ENCODE assay signal across 18 cellular contexts in genomic region chr20:63295422-63295821, GRCh38. TPM values are rescaled to one million over a fixed set of nuclear protein-coding genes. Genes with fewer than 3 reads are reported as not detected.
DNase-seq lines count a peak whose midpoint lies in the region; ATAC-seq, FAIRE-seq and TF ChIP-seq lines count a peak whose summit lies in the region.
"Had no signal": no experiment of that assay in that cellular context is flagged by ENCODE, and none has a peak within 500 bp of the region (broad histone marks: within the 10 kb centered on the region; RNA-seq: fewer than 3 reads in every experiment).

No MANE protein-coding gene starts in this region.

- no peak overlapping the region for H4K91ac ChIP-seq in IMR-90 (ENCODE audit: insufficient read depth, low read depth, low read length)

- H2BK20ac ChIP-seq in IMR-90 (ENCODE audit: low read depth, low read length): no peak overlapping the region

- H3K9me3 ChIP-seq in IMR-90 (ENCODE audit: control insufficient read depth, insufficient read depth, low read length) (peaks cover 2% of the 10 kb centered on the region; the same call in 1 of the 2 replicates), K562 (replicated peaks; ENCODE audit: control insufficient read depth, insufficient read depth, low read depth, low read length) (no peaks in the 10 kb centered on the region)

- intact Hi-C loops in IMR-90 (cut with micrococcal nuclease) (no loop called here), K562 (cut with micrococcal nuclease) (no loop called here)

- POLR2A ChIA-PET in IMR-90 (lab: Charles Lee; ENCODE audit: unreplicated experiment): no interaction called here
- POLR2A ChIA-PET in K562 (lab: Yijun Ruan, JAX): interaction anchor here (0.6 to 5.7 kb wide), 4 partner anchors 8 to 166 kb away, joined by 3 to 28 read pairs (median 7); no protein-coding TSS in a partner anchor

- no peak overlapping the region for H3K9ac ChIP-seq in IMR-90 (ENCODE audit: low read depth, low read length)
- 0 out of 4 replicates have a peak overlapping the region, but pooled peaks of 1 of the 2 experiments have one; percentile 20 for H3K9ac ChIP-seq in K562 (ENCODE audit: insufficient read depth in 1 of 2, low read depth in 2 of 2, low read length in 2 of 2)

- H3K27me3 ChIP-seq in IMR-90 (ENCODE audit: control insufficient read depth, insufficient read depth, low read length): peaks cover 41% of the 10 kb centered on the region
- H3K27me3 ChIP-seq in K562 (ENCODE audit: control insufficient read depth in 2 of 2, insufficient read depth in 2 of 2, low read length in 2 of 2): peaks cover 12 to 38% of the 10 kb centered on the region in 2 experiments; a peak in 4 of 5 replicates

- H3K4me1 ChIP-seq in IMR-90 (ENCODE audit: control insufficient read depth, insufficient read depth, low read length) (no peaks in the 10 kb centered on the region), K562 (replicated peaks in 1 of 2; ENCODE audit: control insufficient read depth in 2 of 2, insufficient read depth in 2 of 2, low read length in 2 of 2) (peaks cover 0 to 65% of the 10 kb centered on the region in 2 experiments; a peak in 2 of 5 replicates)

- H3K79me2 ChIP-seq in K562 (ENCODE audit: control insufficient read depth, insufficient read depth, low read length): no peaks in the 10 kb centered on the region

- no peak overlapping the region for H3K4me3 ChIP-seq in IMR-90 (ENCODE audit: insufficient read depth, low read depth, low read length)
- H3K4me3 ChIP-seq in K562: no peak overlapping the region

- H2AK9ac ChIP-seq in IMR-90 (replicated peaks; ENCODE audit: low read depth, low read length, poor library complexity): no peak overlapping the region

- dilution Hi-C loops in IMR-90 (cut with HindIII; ENCODE audit: low sequenced_read_pairs, unreplicated experiment): no loop called here

- H2AFZ ChIP-seq in IMR-90 (replicated peaks; ENCODE audit: low read length, poor library complexity) (peak overlapping the region; percentile 51), K562 (ENCODE audit: low read depth, low read length) (no peak overlapping the region)

- no peaks in the 10 kb centered on the region for H3K79me1 ChIP-seq in IMR-90 (ENCODE audit: low read depth in 1 of 2, low read length in 2 of 2)

- no peak overlapping the region for H3K56ac ChIP-seq in IMR-90 (ENCODE audit: extremely low read depth, insufficient read depth, low read length)

- ATAC-seq in IMR-90 (ENCODE audit: low read depth): no peak
- no peak for ATAC-seq in K562
- no peak for ATAC-seq in HG03571 (IDR thresholded peaks at IDR 0.05; ENCODE audit: unreplicated experiment)
- no peak for ATAC-seq in GM19035 (IDR thresholded peaks at IDR 0.05; ENCODE audit: unreplicated experiment)
- ATAC-seq: stimulated activated effector memory CD8-positive, alpha-beta T cell treated with anti-CD3 and anti-CD28 coated beads, Interleukin-12 subunit alpha, Interleukin-12 subunit beta, amount 100 ng/mL, for 72 hours had no signal

- peaks cover 23% of the 10 kb centered on the region for H4K20me1 ChIP-seq in IMR-90 (ENCODE audit: insufficient read depth, low read length)
- peaks cover 27% of the 10 kb centered on the region for H4K20me1 ChIP-seq in K562 (replicated peaks; ENCODE audit: control insufficient read depth, insufficient read depth, low read length)

- no peak overlapping the region for H2BK15ac ChIP-seq in IMR-90 (ENCODE audit: low read depth, low read length)

- no peaks in the 10 kb centered on the region for H3K9me3 Mint-ChIP-seq in activated naive CD4-positive, alpha-beta T cell treated with anti-CD3 and anti-CD28 coated beads, Interleukin-2, amount 10 ng/mL, durations not matched to agents 7 days and 5 days
- H3K9me3 Mint-ChIP-seq: stimulated activated effector memory CD8-positive, alpha-beta T cell treated with anti-CD3 and anti-CD28 coated beads, Interleukin-12 subunit alpha, Interleukin-12 subunit beta, amount 100 ng/mL, for 72 hours had no signal

- no peak overlapping the region for H2BK5ac ChIP-seq in IMR-90 (ENCODE audit: low read depth, low read length, poor library complexity, severe bottlenecking)

- no peak overlapping the region for H3K4ac ChIP-seq in IMR-90 (ENCODE audit: low read depth, low read length)

- in situ Hi-C loops in IMR-90 (cut with MboI; ENCODE audit: low sequenced_read_pairs) (no loop called here), K562 (cut with MboI) (no loop called here)

- TF ChIP-seq CTCF in IMR-90 (conservative IDR thresholded peaks at IDR 0.05; ENCODE audit: low read depth, low read length) (no peak; the same call in 1 of the 2 replicates), K562 (IDR thresholded peaks at IDR 0.05 in 2 of 3, conservative IDR thresholded peaks at IDR 0.05 in 1 of 3; ENCODE audit: insufficient read depth in 2 of 3, low read depth in 1 of 3, low read length in 3 of 3) (peak in 1 of 3 experiments; percentile 18; a peak in 1 of 6 replicates)

- peaks cover 13% of the 10 kb centered on the region for H3K4me1 Mint-ChIP-seq in activated naive CD4-positive, alpha-beta T cell treated with anti-CD3 and anti-CD28 coated beads, Interleukin-2, amount 10 ng/mL, durations not matched to agents 7 days and 5 days

- no peak overlapping the region for H4K8ac ChIP-seq in IMR-90 (ENCODE audit: low read depth in 2 of 2, low read length in 2 of 2)

- H3K36me3 ChIP-seq in IMR-90 (ENCODE audit: control insufficient read depth, insufficient read depth, low read length) (no peaks in the 10 kb centered on the region), K562 (ENCODE audit: control insufficient read depth, insufficient read depth, low read length) (0 out of 3 replicates have a peak, but pooled peaks cover under 1% of the 10 kb centered on the region)

- H2AK5ac ChIP-seq in IMR-90 (ENCODE audit: low read depth, low read length): no peak overlapping the region

- H3K27me3 Mint-ChIP-seq in activated naive CD4-positive, alpha-beta T cell treated with anti-CD3 and anti-CD28 coated beads, Interleukin-2, amount 10 ng/mL, durations not matched to agents 7 days and 5 days: peaks cover 54% of the 10 kb centered on the region

- H3K18ac ChIP-seq in IMR-90 (ENCODE audit: low read depth, low read length): no peak overlapping the region

- no peak for TF ChIP-seq EP300 in K562 (IDR thresholded peaks at IDR 0.05; ENCODE audit: low read length)

- H3K23ac ChIP-seq in IMR-90 (ENCODE audit: low read depth, low read length): no peak overlapping the region

- H3K36me3 Mint-ChIP-seq in activated naive CD4-positive, alpha-beta T cell treated with anti-CD3 and anti-CD28 coated beads, Interleukin-2, amount 10 ng/mL, durations not matched to agents 7 days and 5 days: no peaks in the 10 kb centered on the region
- H3K36me3 Mint-ChIP-seq: stimulated activated effector memory CD8-positive, alpha-beta T cell treated with anti-CD3 and anti-CD28 coated beads, Interleukin-12 subunit alpha, Interleukin-12 subunit beta, amount 100 ng/mL, for 72 hours had no signal

- no peak overlapping the region for H3K27ac ChIP-seq in IMR-90 (ENCODE audit: insufficient read depth, low read length)
- H3K27ac ChIP-seq in K562 (ENCODE audit: extremely low read depth, low read depth, low read length): no peak overlapping the region
- H3K27ac ChIP-seq: HL-60 had no signal

- peak; percentile 39 for DNase-seq in activated naive CD4-positive, alpha-beta T cell treated with anti-CD3 and anti-CD28 coated beads, Interleukin-2, amount 10 ng/mL, durations not matched to agents 7 days and 5 days
- no peak for DNase-seq in activated naive CD4-positive, alpha-beta T cell treated with anti-CD3 and anti-CD28 coated beads, Interleukin-2, amount 50 U/mL, for 16 hours
- DNase-seq in IMR-90 (no peak), K562 (ENCODE audit: extremely low read depth in 1 of 4, low spot score in 3 of 4) (no peak), putamen (ENCODE audit: low spot score) (peak; percentile 61), glomerular visceral epithelial cell (ENCODE audit: extremely low spot score) (no peak)
- DNase-seq: activated CD4-positive, alpha-beta T cell treated with anti-CD3 and anti-CD28 coated beads for 1 hour; NCI-H2029 treated with DMSO at 0.1 percent for 48 hours; stimulated activated CD4-positive, alpha-beta T cell treated with anti-CD3 and anti-CD28 coated beads, Interleukin-4, amount 100 ng/mL, for 24 hours had no signal

- no peak overlapping the region for H3K14ac ChIP-seq in IMR-90 (replicated peaks; ENCODE audit: low read depth, low read length)

- no peak overlapping the region for H3K27ac Mint-ChIP-seq in activated naive CD4-positive, alpha-beta T cell treated with anti-CD3 and anti-CD28 coated beads, Interleukin-2, amount 10 ng/mL, durations not matched to agents 7 days and 5 days
- H3K27ac Mint-ChIP-seq: stimulated activated effector memory CD8-positive, alpha-beta T cell treated with anti-CD3 and anti-CD28 coated beads, Interleukin-12 subunit alpha, Interleukin-12 subunit beta, amount 100 ng/mL, for 72 hours had no signal

- TF ChIP-seq POLR2A in IMR-90 (IDR thresholded peaks at IDR 0.05; ENCODE audit: low read depth, low read length): peak; percentile 7; the same call in 1 of the 2 replicates
- TF ChIP-seq POLR2A in K562 (conservative IDR thresholded peaks at IDR 0.05): no peak

- H3K4me2 ChIP-seq in IMR-90 (ENCODE audit: low read depth, low read length): no peak overlapping the region
- no peak overlapping the region for H3K4me2 ChIP-seq in K562 (ENCODE audit: insufficient read depth, low read length)

- CTCF ChIA-PET in activated naive CD4-positive, alpha-beta T cell treated with anti-CD3 and anti-CD28 coated beads, Interleukin-2, amount 10 ng/mL, durations not matched to agents 7 days and 5 days (lab: Charles Lee): interaction anchor here (1.9 kb wide), 1 partner anchor 72 kb away, joined by 10 read pairs; no protein-coding TSS in a partner anchor
- CTCF ChIA-PET in IMR-90 (lab: Yijun Ruan, JAX) (interaction anchor here (1.0 kb wide), 1 partner anchor 14 kb away, joined by 3 read pairs; no protein-coding TSS in a partner anchor), K562 (lab: Yijun Ruan, JAX; ENCODE audit: low intra/inter-chr PET ratio) (no interaction called here)

- no TSS peak for BruUV-seq in IMR-90 (replicated peaks; lab: Mats Ljungman, UMichigan)
- BruUV-seq in K562 (replicated peaks; lab: Mats Ljungman, UMichigan): no TSS peak

- no peak overlapping the region for H3K4me3 Mint-ChIP-seq in activated naive CD4-positive, alpha-beta T cell treated with anti-CD3 and anti-CD28 coated beads, Interleukin-2, amount 10 ng/mL, durations not matched to agents 7 days and 5 days
- H3K4me3 Mint-ChIP-seq: stimulated activated effector memory CD8-positive, alpha-beta T cell treated with anti-CD3 and anti-CD28 coated beads, Interleukin-12 subunit alpha, Interleukin-12 subunit beta, amount 100 ng/mL, for 72 hours had no signal

- no peak for TF ChIP-seq RAD21 in IMR-90 (IDR thresholded peaks at IDR 0.05; ENCODE audit: low read length)
- no peak for TF ChIP-seq RAD21 in K562 (CRISPR knock-in tag; conservative IDR thresholded peaks at IDR 0.05 in 1 of 2, IDR thresholded peaks at IDR 0.05 in 1 of 2)

- no peak for FAIRE-seq in K562 (lab: Jason Lieb, UNC)
- FAIRE-seq: bronchial epithelial cell had no signal

- no CpG with 5 or more reads among the region's 17 CpGs for WGBS in IMR-90 (ENCODE audit: extremely low coverage in 2 of 2, insufficient read length in 1 of 2), 2 experiments
- WGBS in K562 (ENCODE audit: insufficient coverage, low coverage, missing lambda C conversion rate): 7% methylated on average over 13 of the region's 17 CpGs

- H2BK120ac ChIP-seq in IMR-90 (ENCODE audit: low read depth, low read length): no peak overlapping the region

- no peak overlapping the region for H4K5ac ChIP-seq in IMR-90 (ENCODE audit: low read depth, low read length)

- no peaks in the 10 kb centered on the region for H3K9me1 ChIP-seq in IMR-90 (ENCODE audit: insufficient read depth, low read length)
- peaks cover 6% of the 10 kb centered on the region for H3K9me1 ChIP-seq in K562 (ENCODE audit: control insufficient read depth, insufficient read depth, low read length)

RNA-seq across cellular contexts. Expression of gene COL20A1, which starts 2.4 kb away (rescaled TPM):
- not detected in 2 replicates for total RNA-seq in IMR-90 (2012; rRNA removed)
- not detected in 2 replicates for polyA plus RNA-seq in IMR-90 (2012; rRNA removed)
- not detected in 2 replicates for polyA plus RNA-seq in IMR-90 (2012; cell fraction: cytosol; rRNA removed)
- polyA plus RNA-seq in IMR-90 (2012; cell fraction: nucleus; rRNA removed; ENCODE audit: low replicate concordance): 0.07 and 0.10 TPM in 2 replicates
- 0.12 and 0.19 TPM in 2 replicates for total RNA-seq in K562 (2011; cell fraction: chromatin; rRNA removed; ENCODE audit: low replicate concordance)
- total RNA-seq in K562 (2011; cell fraction: nucleolus; rRNA removed): 0.26 and 0.33 TPM in 2 replicates
- total RNA-seq in K562 (2011; cell fraction: nucleoplasm; rRNA removed): 0.15 TPM in 1 of 2 replicates, not detected in the other
- total RNA-seq in K562 (2014; rRNA removed): not detected in 2 replicates
- not detected in 2 replicates for total RNA-seq in K562 (2014; rRNA removed; fragmentation: Illumina TruSeq; extraction: Trizol)
- not detected in 2 replicates for total RNA-seq in K562 (2015; rRNA removed; fragmentation: Illumina TruSeq; extraction: Trizol)
- total RNA-seq in K562 (2021): not detected in 2 replicates
- not detected in 2 replicates for polyA plus RNA-seq in K562 (2011; rRNA removed)
- under 0.01 TPM in 1 of 2 replicates, not detected in the other for polyA plus RNA-seq in K562 (2011; cell fraction: cytosol; rRNA removed)
- 0.06 and 0.26 TPM in 2 replicates for polyA plus RNA-seq in K562 (2011; cell fraction: nucleus; rRNA removed)
- polyA plus RNA-seq in K562 (2012): 0.06 TPM in 1 of 2 replicates, not detected in the other
- polyA plus RNA-seq in K562 (2014; fragmentation: Illumina TruSeq; extraction: Trizol): not detected in 2 replicates
- not detected for polyA plus RNA-seq in K562 (2014; fragmentation: Nextera tagmentation; extraction: Ambion mirVana)
- not detected in 2 replicates for polyA plus RNA-seq in K562 (2014; rRNA removed)
- not detected in 2 replicates for polyA minus RNA-seq in K562 (2011; rRNA and poly(A)+ RNA removed)
- polyA minus RNA-seq in K562 (2011; cell fraction: cytosol; rRNA and poly(A)+ RNA removed): not detected in 2 replicates
- polyA minus RNA-seq in K562 (2011; cell fraction: nucleus; rRNA and poly(A)+ RNA removed): not detected in 2 replicates
- total RNA-seq: bronchial epithelial cell, epithelial cell of proximal tubule, M059J had no signal
- polyA plus RNA-seq: BJ, urinary bladder had no signal

RNA-seq across cellular contexts. Expression of gene ARFGAP1, which starts 22.8 kb away (rescaled TPM):
- total RNA-seq in IMR-90 (2012; rRNA removed) (54.7 and 59.1 TPM in 2 replicates), K562 (2014; rRNA removed) (42.4 and 44.3 TPM in 2 replicates), K562 (2014; rRNA removed; fragmentation: Illumina TruSeq; extraction: Trizol) (15.7 and 17.6 TPM in 2 replicates), K562 (2015; rRNA removed; fragmentation: Illumina TruSeq; extraction: Trizol) (33.5 and 33.9 TPM in 2 replicates), K562 (2021) (85.3 and 102 TPM in 2 replicates)
- polyA plus RNA-seq in IMR-90 (2012; rRNA removed) (194 and 203 TPM in 2 replicates), K562 (2011; rRNA removed) (39.1 and 89.8 TPM in 2 replicates), K562 (2014; fragmentation: Illumina TruSeq; extraction: Trizol) (24.9 and 45.2 TPM in 2 replicates), K562 (2014; fragmentation: Nextera tagmentation; extraction: Ambion mirVana) (under 1 TPM; 0.53 to 0.95 TPM), K562 (2014; rRNA removed) (54.4 and 73.2 TPM in 2 replicates)
- 96.9 and 108 TPM in 2 replicates for polyA plus RNA-seq in IMR-90 (2012; cell fraction: cytosol; rRNA removed)
- 1,020 and 2,202 TPM in 2 replicates for polyA plus RNA-seq in IMR-90 (2012; cell fraction: nucleus; rRNA removed; ENCODE audit: low replicate concordance)
- 379 and 853 TPM in 2 replicates for total RNA-seq in K562 (2011; cell fraction: chromatin; rRNA removed; ENCODE audit: low replicate concordance)
- total RNA-seq in K562 (2011; cell fraction: nucleolus; rRNA removed): 493 and 502 TPM in 2 replicates
- 305 and 355 TPM in 2 replicates for total RNA-seq in K562 (2011; cell fraction: nucleoplasm; rRNA removed)
- polyA plus RNA-seq in K562 (2011; cell fraction: cytosol; rRNA removed): 59.1 and 89.5 TPM in 2 replicates
- 848 and 934 TPM in 2 replicates for polyA plus RNA-seq in K562 (2011; cell fraction: nucleus; rRNA removed)
- 64.7 and 85.4 TPM in 2 replicates for polyA plus RNA-seq in K562 (2012)
- 24.6 and 29.9 TPM in 2 replicates for polyA minus RNA-seq in K562 (2011; rRNA and poly(A)+ RNA removed)
- polyA minus RNA-seq in K562 (2011; cell fraction: cytosol; rRNA and poly(A)+ RNA removed): 33.3 and 40.3 TPM in 2 replicates
- 103 and 183 TPM in 2 replicates for polyA minus RNA-seq in K562 (2011; cell fraction: nucleus; rRNA and poly(A)+ RNA removed)

RNA-seq across cellular contexts. Expression of gene NKAIN4, which starts 41.2 kb away (rescaled TPM):
- total RNA-seq in IMR-90 (2012; rRNA removed) (not detected in 2 replicates), K562 (2014; rRNA removed) (not detected in 2 replicates), K562 (2014; rRNA removed; fragmentation: Illumina TruSeq; extraction: Trizol) (not detected in 2 replicates), K562 (2015; rRNA removed; fragmentation: Illumina TruSeq; extraction: Trizol) (not detected in 2 replicates), K562 (2021) (not detected in 2 replicates)
- polyA plus RNA-seq in IMR-90 (2012; rRNA removed) (not detected in 2 replicates), K562 (2011; rRNA removed) (not detected in 2 replicates), K562 (2014; fragmentation: Illumina TruSeq; extraction: Trizol) (not detected in 2 replicates), K562 (2014; fragmentation: Nextera tagmentation; extraction: Ambion mirVana) (not detected), K562 (2014; rRNA removed) (not detected in 2 replicates)
- polyA plus RNA-seq in IMR-90 (2012; cell fraction: cytosol; rRNA removed): not detected in 2 replicates
- not detected in 2 replicates for polyA plus RNA-seq in IMR-90 (2012; cell fraction: nucleus; rRNA removed; ENCODE audit: low replicate concordance)
- not detected in 2 replicates for total RNA-seq in K562 (2011; cell fraction: chromatin; rRNA removed; ENCODE audit: low replicate concordance)
- total RNA-seq in K562 (2011; cell fraction: nucleolus; rRNA removed): not detected in 2 replicates
- total RNA-seq in K562 (2011; cell fraction: nucleoplasm; rRNA removed): not detected in 2 replicates
- not detected in 2 replicates for polyA plus RNA-seq in K562 (2011; cell fraction: cytosol; rRNA removed)
- not detected in 2 replicates for polyA plus RNA-seq in K562 (2011; cell fraction: nucleus; rRNA removed)
- polyA plus RNA-seq in K562 (2012): not detected in 2 replicates
- polyA minus RNA-seq in K562 (2011; rRNA and poly(A)+ RNA removed): not detected in 2 replicates
- not detected in 2 replicates for polyA minus RNA-seq in K562 (2011; cell fraction: cytosol; rRNA and poly(A)+ RNA removed)
- not detected in 2 replicates for polyA minus RNA-seq in K562 (2011; cell fraction: nucleus; rRNA and poly(A)+ RNA removed)
- total RNA-seq: M059J had no signal
- polyA plus RNA-seq: BJ had no signal

RNA-seq across cellular contexts. Expression of gene BIRC7, which starts 59.7 kb away (rescaled TPM):
- total RNA-seq in IMR-90 (2012; rRNA removed): not detected in 2 replicates
- not detected in 2 replicates for polyA plus RNA-seq in IMR-90 (2012; rRNA removed)
- 0.02 TPM in 1 of 2 replicates, not detected in the other for polyA plus RNA-seq in IMR-90 (2012; cell fraction: cytosol; rRNA removed)
- polyA plus RNA-seq in IMR-90 (2012; cell fraction: nucleus; rRNA removed; ENCODE audit: low replicate concordance): not detected in 2 replicates
- 0.51 and 0.74 TPM in 2 replicates for total RNA-seq in K562 (2011; cell fraction: chromatin; rRNA removed; ENCODE audit: low replicate concordance)
- total RNA-seq in K562 (2011; cell fraction: nucleolus; rRNA removed): 1.3 and 1.4 TPM in 2 replicates
- total RNA-seq in K562 (2011; cell fraction: nucleoplasm; rRNA removed): 0.46 and 0.88 TPM in 2 replicates
- not detected in 2 replicates for total RNA-seq in K562 (2014; rRNA removed)
- not detected in 2 replicates for total RNA-seq in K562 (2014; rRNA removed; fragmentation: Illumina TruSeq; extraction: Trizol)
- 0.14 TPM in 1 of 2 replicates, not detected in the other for total RNA-seq in K562 (2015; rRNA removed; fragmentation: Illumina TruSeq; extraction: Trizol)
- 0.18 and 0.27 TPM in 2 replicates for total RNA-seq in K562 (2021)
- 0.14 and 0.24 TPM in 2 replicates for polyA plus RNA-seq in K562 (2011; rRNA removed)
- 0.12 and 0.88 TPM in 2 replicates for polyA plus RNA-seq in K562 (2011; cell fraction: cytosol; rRNA removed)
- polyA plus RNA-seq in K562 (2011; cell fraction: nucleus; rRNA removed): 1.5 and 2.8 TPM in 2 replicates
- polyA plus RNA-seq in K562 (2012): 0.18 and 0.68 TPM in 2 replicates
- polyA plus RNA-seq in K562 (2014; fragmentation: Illumina TruSeq; extraction: Trizol): not detected in 2 replicates
- polyA plus RNA-seq in K562 (2014; fragmentation: Nextera tagmentation; extraction: Ambion mirVana): not detected
- 0.16 and 0.19 TPM in 2 replicates for polyA plus RNA-seq in K562 (2014; rRNA removed)
- not detected in 2 replicates for polyA minus RNA-seq in K562 (2011; rRNA and poly(A)+ RNA removed)
- not detected in 2 replicates for polyA minus RNA-seq in K562 (2011; cell fraction: cytosol; rRNA and poly(A)+ RNA removed)
- polyA minus RNA-seq in K562 (2011; cell fraction: nucleus; rRNA and poly(A)+ RNA removed): 0.44 and 0.81 TPM in 2 replicates
- total RNA-seq: bronchial epithelial cell, M059J, urinary bladder had no signal
- polyA plus RNA-seq: BJ had no signal

Comparison
In these comparisons a context has a peak if more than half of its experiments do, and no peak if none do; other contexts are left out.
1. DNase-seq: peak in activated naive CD4-positive, alpha-beta T cell treated with anti-CD3 and anti-CD28 coated beads, Interleukin-2, amount 10 ng/mL, durations not matched to agents 7 days and 5 days (single experiment) and putamen (single experiment); none in activated naive CD4-positive, alpha-beta T cell treated with anti-CD3 and anti-CD28 coated beads, Interleukin-2, amount 50 U/mL, for 16 hours (single experiment), IMR-90 (single experiment), K562 (0 of 4) and glomerular visceral epithelial cell (single experiment).